8 cellular contexts compared by ENCODE assay signal in genomic region chr11:108647701-108648527, GRCh38. TPM values are rescaled to one million over a fixed set of nuclear protein-coding genes. Genes with fewer than 3 reads are reported as not detected.
DNase-seq lines count a peak whose midpoint lies in the region; ATAC-seq and TF ChIP-seq lines count a peak whose summit lies in the region.

No MANE protein-coding gene starts in this region.

- TF ChIP-seq CTCF in VCaP (conservative IDR thresholded peaks at IDR 0.05) (peak; percentile 94), kidney epithelial cell (IDR thresholded peaks at IDR 0.05; ENCODE audit: insufficient read depth, low read length, poor library complexity, severe bottlenecking) (peak; percentile 92)

- H3K36me3 ChIP-seq in kidney epithelial cell (ENCODE audit: control insufficient read depth, insufficient read depth, low read length) = no peaks in the 10 kb centered on the region

- peak; percentile 8 to 26 (median 16) for DNase-seq in activated CD4-positive, CD25-positive, alpha-beta regulatory T cell (lab: John Stamatoyannopoulos, UW)
- DNase-seq in activated CD4-positive, CD25-positive, alpha-beta regulatory T cell treated with anti-CD3 and anti-CD28 coated beads, Interleukin-2, amount 50 U/mL, for 72 hours = no peak
- DNase-seq in NCI-H2171 (lab: John Stamatoyannopoulos, UW) = peak; percentile 52
- peak; percentile 50 for DNase-seq in central memory CD4-positive, alpha-beta T cell
- peak; percentile 42 for DNase-seq in kidney epithelial cell (ENCODE audit: low read depth)
- peak; percentile 30 to 40 (median 35) for DNase-seq in stimulated activated CD4-positive, alpha-beta T cell treated with anti-CD3 and anti-CD28 coated beads, Interleukin-1b, Interleukin-23, amount 100 ng/mL, for 24 hours (ENCODE audit: low read depth in 4 of 4, low spot score in 1 of 4)

- H3K27ac ChIP-seq in VCaP = peak overlapping the region; percentile 2; the same call in 1 of the 2 replicates

- no peak overlapping the region for H3K4me3 ChIP-seq in kidney epithelial cell (ENCODE audit: low read depth, low read length)

- peak; percentile 76 for ATAC-seq in HG03039 (IDR thresholded peaks at IDR 0.05; ENCODE audit: unreplicated experiment)

- H3K27me3 ChIP-seq in kidney epithelial cell (ENCODE audit: control insufficient read depth, insufficient read depth, low read length) = no peaks in the 10 kb centered on the region

RNA-seq across cellular contexts. Expression of gene DDX10, which starts 17.0 kb away (rescaled TPM):
- 24.5 and 29.0 TPM in 2 replicates for total RNA-seq in kidney epithelial cell

RNA-seq across cellular contexts. Expression of gene EXPH5, which starts 54.3 kb away (rescaled TPM):
- 8.5 and 10.1 TPM in 2 replicates for total RNA-seq in kidney epithelial cell
